In genomic region chr9:19155106-19155999, GRCh38 we compare ENCODE assay signal across 1 cellular context.
TF ChIP-seq lines count a peak whose summit lies in the region.

No MANE protein-coding gene starts in this region.

TF ChIP-seq in GM23338, 12 proteins besides CTCF, POLR2A, EP300 and RAD21 (continued from another document):
- TF ChIP-seq REST (IDR thresholded peaks at IDR 0.05; ENCODE audit: unreplicated experiment) (no peak), NANOG (IDR thresholded peaks at IDR 0.05; ENCODE audit: borderline replicate concordance) (no peak), ZNF462 (CRISPR knock-in tag; IDR thresholded peaks at IDR 0.05) (no peak), ZNF331 (CRISPR knock-in tag; IDR thresholded peaks at IDR 0.05; ENCODE audit: low read depth) (no peak), STAT1 (IDR thresholded peaks at IDR 0.05; ENCODE audit: unreplicated experiment) (no peak)
